ENCODE assay signal across 13 cellular contexts in the genomic region with DNA sequence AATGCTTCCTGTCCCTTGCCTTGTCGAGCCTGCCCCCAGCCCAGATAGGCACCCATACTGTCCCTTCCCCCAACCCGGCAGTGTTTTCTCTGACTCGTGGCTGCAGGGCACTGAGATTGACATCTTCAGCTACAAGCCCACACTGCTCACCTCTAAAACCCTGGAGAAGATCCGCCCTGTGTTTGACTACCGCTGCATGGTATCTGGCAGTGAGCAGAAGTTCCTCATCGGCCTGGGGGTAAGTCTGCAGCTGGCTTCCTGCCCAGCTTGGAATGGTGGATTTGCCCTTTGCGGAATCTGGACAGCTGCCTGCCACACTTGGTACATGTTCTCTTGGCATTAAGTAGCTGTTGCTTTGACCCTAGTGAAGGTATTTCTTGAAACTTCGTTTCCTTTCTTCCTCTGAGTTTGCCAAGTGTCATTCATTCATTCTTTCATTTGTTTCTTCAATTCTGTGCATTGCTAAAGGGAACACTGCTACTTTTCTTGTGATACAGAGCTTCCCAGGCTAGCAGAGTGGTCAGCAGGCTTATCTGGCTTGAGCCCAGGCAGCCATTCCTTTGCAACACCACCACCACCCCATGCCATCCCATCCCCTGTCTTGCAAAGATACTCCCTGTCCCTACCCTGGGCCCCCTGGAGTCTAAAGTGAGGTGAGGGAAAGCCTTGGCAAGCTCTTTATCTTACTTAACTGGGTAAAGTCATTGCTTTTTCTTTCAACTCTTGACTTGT. TPM values are rescaled to one million over a fixed set of nuclear protein-coding genes. Genes with fewer than 3 reads are reported as not detected.
DNase-seq lines count a peak whose midpoint lies in the region; ATAC-seq, FAIRE-seq and TF ChIP-seq lines count a peak whose summit lies in the region.
"Had no signal": no experiment of that assay in that cellular context is flagged by ENCODE, and none has a peak within 500 bp of the region (broad histone marks: within the 10 kb centered on the region; RNA-seq: fewer than 3 reads in every experiment).

No MANE protein-coding gene starts in this region.

- dilution Hi-C loops in endothelial cell of umbilical vein (cut with MboI; ENCODE audit: extremely low pct_ligation_motif_present, low sequenced_read_pairs): no loop called here

- H3K27me3 Mint-ChIP-seq in memory B cell: no peaks in the 10 kb centered on the region
- H3K27me3 Mint-ChIP-seq: CD4-positive, CD25-positive, alpha-beta regulatory T cell; naive thymus-derived CD4-positive, alpha-beta T cell had no signal

- peaks cover 12 to 46% of the 10 kb centered on the region in 2 experiments for H3K36me3 ChIP-seq in endothelial cell of umbilical vein (ENCODE audit: control insufficient read depth in 2 of 2, extremely low read depth in 1 of 2, insufficient read depth in 2 of 2, low read length in 2 of 2)

- H4K20me1 ChIP-seq in endothelial cell of umbilical vein (replicated peaks; ENCODE audit: control insufficient read depth, extremely low read depth, insufficient read depth, low read length): no peaks in the 10 kb centered on the region

- peaks cover 41% of the 10 kb centered on the region for H3K36me3 Mint-ChIP-seq in memory B cell

- no peak for TF ChIP-seq POLR2A in endothelial cell of umbilical vein (IDR thresholded peaks at IDR 0.05; ENCODE audit: low read depth, low read length)

- CTCF ChIA-PET in endothelial cell of umbilical vein (lab: Charles Lee): interaction anchor here (0.9 to 1.8 kb wide), 4 partner anchors 12 to 108 kb away, joined by 3 to 8 read pairs (median 4); no protein-coding TSS in a partner anchor

- ATAC-seq in memory B cell (ENCODE audit: low read depth) (no peak), HG02642 (IDR thresholded peaks at IDR 0.05; ENCODE audit: poor library complexity, unreplicated experiment) (no peak), GM18868 (IDR thresholded peaks at IDR 0.05; ENCODE audit: unreplicated experiment) (no peak)
- ATAC-seq: naive thymus-derived CD4-positive, alpha-beta T cell had no signal

- H3K9me3 ChIP-seq in endothelial cell of umbilical vein (replicated peaks; ENCODE audit: control insufficient read depth, insufficient read depth, low read length): no peaks in the 10 kb centered on the region

- intact Hi-C loops in endothelial cell of umbilical vein (cut with micrococcal nuclease): no loop called here

- peak; percentile 40 for DNase-seq in Daoy (ENCODE audit: low read depth)
- DNase-seq in RPMI7951 (ENCODE audit: low read depth): peak; percentile 91
- peak; percentile 88 for DNase-seq in endothelial cell of umbilical vein (ENCODE audit: low read depth, low spot score)
- DNase-seq in memory B cell (ENCODE audit: low spot score in 2 of 2): no peak
- no peak for DNase-seq in inferior parietal cortex (ENCODE audit: extremely low spot score)
- DNase-seq in NOMO-1 treated with DMSO at 0.1 percent for 48 hours (lab: John Stamatoyannopoulos, UW; ENCODE audit: unreplicated experiment): no peak
- DNase-seq: CD4-positive, CD25-positive, alpha-beta regulatory T cell; naive thymus-derived CD4-positive, alpha-beta T cell; SHP77 treated with DMSO at 0.1 percent for 48 hours; stimulated activated CD4-positive, alpha-beta T cell treated with anti-CD3 and anti-CD28 coated beads, Interleukin-4, amount 100 ng/mL, for 24 hours had no signal

- peak; percentile 63 for FAIRE-seq in endothelial cell of umbilical vein (lab: Jason Lieb, UNC)

- no peaks in the 10 kb centered on the region for H3K4me1 Mint-ChIP-seq in memory B cell

- H3K9ac ChIP-seq in endothelial cell of umbilical vein (replicated peaks; ENCODE audit: extremely low read depth, insufficient read depth, low read length): no peak overlapping the region

- H3K27ac Mint-ChIP-seq in memory B cell: peak overlapping the region; percentile 5
- H3K27ac Mint-ChIP-seq: CD4-positive, CD25-positive, alpha-beta regulatory T cell had no signal

- H3K4me1 ChIP-seq in endothelial cell of umbilical vein (ENCODE audit: control insufficient read depth, extremely low read depth, insufficient read depth, low read length): no peaks in the 10 kb centered on the region

- no peak for TF ChIP-seq CTCF in endothelial cell of umbilical vein (IDR thresholded peaks at IDR 0.05; ENCODE audit: extremely low read depth in 1 of 2, insufficient read depth in 1 of 2, low read depth in 1 of 2, low read length in 2 of 2)

- H3K27me3 ChIP-seq in endothelial cell of umbilical vein (ENCODE audit: control insufficient read depth in 2 of 2, insufficient read depth in 2 of 2, low read length in 2 of 2): no peaks in the 10 kb centered on the region
- H3K27me3 ChIP-seq: cardiac muscle cell had no signal

- H2AFZ ChIP-seq in endothelial cell of umbilical vein (ENCODE audit: low read depth, low read length): no peak overlapping the region

- no peak overlapping the region for H3K4me3 Mint-ChIP-seq in memory B cell
- H3K4me3 Mint-ChIP-seq: CD4-positive, CD25-positive, alpha-beta regulatory T cell; naive thymus-derived CD4-positive, alpha-beta T cell had no signal

- H3K4me3 ChIP-seq in endothelial cell of umbilical vein (replicated peaks in 1 of 3; ENCODE audit: insufficient read depth in 1 of 3, low read depth in 1 of 3, low read length in 3 of 3): no peak overlapping the region
- H3K4me3 ChIP-seq: cardiac muscle cell had no signal

- no peaks in the 10 kb centered on the region for H3K9me1 ChIP-seq in endothelial cell of umbilical vein (replicated peaks; ENCODE audit: control insufficient read depth, extremely low read depth, insufficient read depth, low read length)

- POLR2A ChIA-PET in endothelial cell of umbilical vein (lab: Charles Lee): interaction anchor here (0.9 kb wide), 1 partner anchor 74 kb away, joined by 3 read pairs; no protein-coding TSS in a partner anchor

- no peak overlapping the region for H3K4me2 ChIP-seq in endothelial cell of umbilical vein (ENCODE audit: insufficient read depth, low read length)

- H3K9me3 Mint-ChIP-seq in memory B cell: no peaks in the 10 kb centered on the region
- H3K9me3 Mint-ChIP-seq: naive thymus-derived CD4-positive, alpha-beta T cell had no signal

- no TSS peak for BruUV-seq in endothelial cell of umbilical vein (replicated peaks; lab: Mats Ljungman, UMichigan)

- no peaks in the 10 kb centered on the region for H3K79me2 ChIP-seq in endothelial cell of umbilical vein (ENCODE audit: control insufficient read depth, insufficient read depth, low read length)

- no peak overlapping the region for H3K27ac ChIP-seq in endothelial cell of umbilical vein (ENCODE audit: insufficient read depth, low read depth, low read length)
- H3K27ac ChIP-seq: cardiac muscle cell had no signal

TF ChIP-seq in endothelial cell of umbilical vein, 7 proteins besides CTCF, POLR2A, EP300 and RAD21:
- TF ChIP-seq GATA2 (IDR thresholded peaks at IDR 0.05; ENCODE audit: insufficient read depth, insufficient read length, low read depth, low read length): no peak
- TF ChIP-seq, protein P1, sequence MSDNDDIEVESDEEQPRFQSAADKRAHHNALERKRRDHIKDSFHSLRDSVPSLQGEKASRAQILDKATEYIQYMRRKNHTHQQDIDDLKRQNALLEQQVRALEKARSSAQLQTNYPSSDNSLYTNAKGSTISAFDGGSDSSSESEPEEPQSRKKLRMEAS (IDR thresholded peaks at IDR 0.05; ENCODE audit: insufficient read depth, insufficient read length): no peak
- no peak for TF ChIP-seq JUN (IDR thresholded peaks at IDR 0.05; ENCODE audit: borderline replicate concordance, insufficient read depth, insufficient read length, low read depth)
- no peak for TF ChIP-seq POLR2AphosphoS5 (IDR thresholded peaks at IDR 0.05; ENCODE audit: insufficient read depth, low read depth, low read length)

RNA-seq across cellular contexts. Expression of a gene that starts 26.2 kb away (rescaled TPM):
- total RNA-seq in Daoy (2014; rRNA removed; shearing (Covaris generic)): 115 and 126 TPM in 2 replicates
- 89.8 and 102 TPM in 2 replicates for total RNA-seq in RPMI7951 (2014; rRNA removed; shearing (Covaris generic))
- 46.6 and 52.7 TPM in 2 replicates for total RNA-seq in endothelial cell of umbilical vein
- 84.8 and 105 TPM in 2 replicates for polyA plus RNA-seq in endothelial cell of umbilical vein
- polyA plus RNA-seq in endothelial cell of umbilical vein (2011; cell fraction: cytosol; rRNA removed): 140 and 204 TPM in 2 replicates
- polyA plus RNA-seq in endothelial cell of umbilical vein (2011; cell fraction: nucleus; rRNA removed): 43.4 and 47.1 TPM in 2 replicates
- polyA plus RNA-seq in endothelial cell of umbilical vein (2012): 73.3 and 84.0 TPM in 2 replicates
- polyA minus RNA-seq in endothelial cell of umbilical vein: 13.9 and 20.1 TPM in 2 replicates
- 9.9 TPM for polyA minus RNA-seq in endothelial cell of umbilical vein (2011; cell fraction: cytosol; rRNA and poly(A)+ RNA removed)
- 3.5 and 6.1 TPM in 2 replicates for polyA minus RNA-seq in endothelial cell of umbilical vein (2011; cell fraction: nucleus; rRNA and poly(A)+ RNA removed)

RNA-seq across cellular contexts. Expression of a gene that starts 40.5 kb away (rescaled TPM):
- total RNA-seq in Daoy (2014; rRNA removed; shearing (Covaris generic)): 38.2 and 38.5 TPM in 2 replicates
- 26.4 and 27.4 TPM in 2 replicates for total RNA-seq in RPMI7951 (2014; rRNA removed; shearing (Covaris generic))
- 36.4 and 38.0 TPM in 2 replicates for total RNA-seq in endothelial cell of umbilical vein
- 16.9 and 19.5 TPM in 2 replicates for polyA plus RNA-seq in endothelial cell of umbilical vein
- 19.6 and 19.7 TPM in 2 replicates for polyA plus RNA-seq in endothelial cell of umbilical vein (2011; cell fraction: cytosol; rRNA removed)
- 82.5 and 93.3 TPM in 2 replicates for polyA plus RNA-seq in endothelial cell of umbilical vein (2011; cell fraction: nucleus; rRNA removed)
- polyA plus RNA-seq in endothelial cell of umbilical vein (2012): 24.2 and 27.6 TPM in 2 replicates
- polyA minus RNA-seq in endothelial cell of umbilical vein: 33.6 and 38.6 TPM in 2 replicates
- polyA minus RNA-seq in endothelial cell of umbilical vein (2011; cell fraction: cytosol; rRNA and poly(A)+ RNA removed): 9.6 TPM
- polyA minus RNA-seq in endothelial cell of umbilical vein (2011; cell fraction: nucleus; rRNA and poly(A)+ RNA removed): 21.2 and 25.1 TPM in 2 replicates

Comparison
In these comparisons a context has a peak if more than half of its experiments do, and no peak if none do; other contexts are left out.
1. DNase-seq: peak in Daoy (single experiment), RPMI7951 (single experiment) and endothelial cell of umbilical vein (single experiment); none in memory B cell (0 of 2), inferior parietal cortex (single experiment) and NOMO-1 treated with DMSO at 0.1 percent for 48 hours (single experiment).